22 cellular contexts compared by ENCODE assay signal in the genomic region with DNA sequence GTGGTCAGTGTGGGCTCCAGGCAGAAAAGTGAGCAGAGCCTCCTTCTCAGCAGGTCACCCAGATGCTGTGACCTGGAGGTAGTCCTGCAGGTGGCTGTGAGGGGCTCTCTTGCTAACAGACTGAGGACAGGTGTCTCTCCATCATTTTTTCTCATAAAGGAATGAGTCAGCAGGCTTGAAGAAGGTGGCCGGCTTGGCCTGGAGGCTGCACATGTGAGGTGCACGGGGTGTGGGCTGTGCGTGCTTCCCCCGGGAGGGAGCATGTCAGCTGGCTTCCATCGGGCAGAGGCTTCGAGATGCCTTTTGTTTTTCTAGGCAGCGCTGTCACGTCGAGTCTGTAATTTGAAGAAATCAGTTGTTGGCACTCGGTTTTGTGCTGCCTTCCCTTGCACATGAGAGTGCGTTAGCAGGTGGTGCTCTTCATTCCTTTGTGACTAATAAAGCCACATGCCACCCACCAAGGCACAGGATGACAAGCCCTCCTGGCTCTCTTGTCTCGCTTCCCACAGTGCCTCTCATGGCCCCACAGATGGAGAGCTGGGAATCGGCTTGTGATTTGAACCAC.
DNase-seq lines count a peak whose midpoint lies in the region; ATAC-seq and TF ChIP-seq lines count a peak whose summit lies in the region.
"Had no signal": no experiment of that assay in that cellular context is flagged by ENCODE, and none has a peak within 500 bp of the region (broad histone marks: within the 10 kb centered on the region; RNA-seq: fewer than 3 reads in every experiment).

No MANE protein-coding gene starts in this region.

- TF ChIP-seq POLR2A in body of pancreas (IDR thresholded peaks at IDR 0.05) (no peak), transverse colon (IDR thresholded peaks at IDR 0.05) (no peak)

- WGBS in body of pancreas, 2 donors: 59 to 62% methylated on average over 10 to 13 of the region's 13 CpGs
- WGBS in transverse colon (ENCODE audit: low coverage in 1 of 2), 2 donors: 81 to 100% methylated on average over 3 to 13 of the region's 13 CpGs

- intact Hi-C loops in body of pancreas (cut with DNase I): loop anchor here (10.0 kb wide), 1 partner anchor 82 kb away; no protein-coding TSS in a partner anchor
- intact Hi-C loops in transverse colon (cut with DNase I; ENCODE audit: low total_unique reads): no loop called here

- no peak overlapping the region for H3K4me3 ChIP-seq in body of pancreas
- H3K4me3 ChIP-seq in skeletal muscle cell (ENCODE audit: low read depth, low read length): no peak overlapping the region
- H3K4me3 ChIP-seq in transverse colon: no peak overlapping the region
- H3K4me3 ChIP-seq: cardiac muscle cell, dorsolateral prefrontal cortex, HAP-1, prostate gland had no signal

- peak; percentile 36 for ATAC-seq in body of pancreas
- ATAC-seq: activated naive CD8-positive, alpha-beta T cell treated with anti-CD3 and anti-CD28 coated beads, Interleukin-2, amount 50 U/mL, for 24 hours had no signal

- H3K36me3 ChIP-seq in body of pancreas (replicated peaks in 1 of 2; ENCODE audit: insufficient read depth in 1 of 2, low read depth in 2 of 2) (no peaks in the 10 kb centered on the region), transverse colon (no peaks in the 10 kb centered on the region)
- H3K36me3 ChIP-seq: BE2C, cardiac muscle cell, HAP-1, prostate gland had no signal

- H3K4me1 ChIP-seq in body of pancreas: peaks cover 11% of the 10 kb centered on the region
- H3K4me1 ChIP-seq in transverse colon: peaks cover 0 to 6% (median 0%) of the 10 kb centered on the region in 4 donors
- H3K4me1 ChIP-seq: HAP-1, prostate gland had no signal

- no peak for TF ChIP-seq EP300 in transverse colon (IDR thresholded peaks at IDR 0.05; ENCODE audit: low read depth)

- no peaks in the 10 kb centered on the region for H3K9me3 ChIP-seq in body of pancreas
- no peaks in the 10 kb centered on the region for H3K9me3 ChIP-seq in transverse colon
- H3K9me3 ChIP-seq: BE2C, HAP-1, prostate gland had no signal

- TF ChIP-seq CTCF in body of pancreas (IDR thresholded peaks at IDR 0.05) (no peak), transverse colon (IDR thresholded peaks at IDR 0.05) (no peak)

- DNase-seq in NCI-H1417 (lab: John Stamatoyannopoulos, UW) (peak; percentile 10 to 73 (median 44)), NCI-H1417 treated with DMSO at 0.1 percent for 48 hours (lab: John Stamatoyannopoulos, UW) (no peak), NCI-H345 treated with DMSO at 0.1 percent for 48 hours (lab: John Stamatoyannopoulos, UW; ENCODE audit: unreplicated experiment) (peak; percentile 65), body of pancreas (peak in 3 of 4 donors; percentile 27 to 81 (median 58)), skeletal muscle cell (ENCODE audit: low read depth) (peak; percentile 17), GM19238 (ENCODE audit: insufficient read length, low spot score) (no peak), transverse colon (no peak), NCI-H1105 treated with DMSO at 0.1 percent for 48 hours (lab: John Stamatoyannopoulos, UW) (no peak)
- DNase-seq: activated CD4-positive, alpha-beta T cell treated with anti-CD3 and anti-CD28 coated beads, Interleukin-2, amount 10 ng/mL, durations not matched to agents 24 days and 14 days; activated CD8-positive, alpha-beta memory T cell treated with anti-CD3 and anti-CD28 coated beads, Interleukin-2, amount 50 U/mL, for 4 hours; activated effector memory CD4-positive, alpha-beta T cell treated with Interleukin-2 at 50 U/mL for 16 hours; activated naive CD8-positive, alpha-beta T cell treated with anti-CD3 and anti-CD28 coated beads, Interleukin-2, amount 50 U/mL, for 24 hours; GF-D8; naive B cell; NCI-H2029 treated with DMSO at 0.1 percent for 48 hours; stimulated activated CD4-positive, alpha-beta T cell treated with anti-CD3 and anti-CD28 coated beads, Interleukin-4, amount 100 ng/mL, for 4 hours had no signal

- in situ Hi-C loops in transverse colon (cut with MboI; ENCODE audit: low pct_ligation_motif_present in 1 of 4, low pct_unique_long_range_greater_than_20kb in 1 of 4, low sequenced_read_pairs in 3 of 4): no loop called here

- H3K27me3 ChIP-seq in body of pancreas (no peaks in the 10 kb centered on the region), transverse colon (no peaks in the 10 kb centered on the region)
- H3K27me3 ChIP-seq: BE2C, cardiac muscle cell, dorsolateral prefrontal cortex had no signal

- peak overlapping the region in 1 of 4 donors; percentile 39 for H3K27ac ChIP-seq in body of pancreas
- H3K27ac ChIP-seq in transverse colon: no peak overlapping the region
- H3K27ac ChIP-seq: cardiac muscle cell, dorsolateral prefrontal cortex, prostate gland, RWPE1 had no signal

Comparison
In these comparisons a context has a peak if more than half of its experiments do, and no peak if none do; other contexts are left out.
1. DNase-seq: peak in NCI-H1417 (3 of 3), NCI-H345 treated with DMSO at 0.1 percent for 48 hours (single experiment), body of pancreas (3 of 4) and skeletal muscle cell (single experiment); none in NCI-H1417 treated with DMSO at 0.1 percent for 48 hours (single experiment), GM19238 (single experiment), transverse colon (single experiment) and NCI-H1105 treated with DMSO at 0.1 percent for 48 hours (single experiment).